10 cellular contexts compared by ENCODE assay signal in the genomic region with DNA sequence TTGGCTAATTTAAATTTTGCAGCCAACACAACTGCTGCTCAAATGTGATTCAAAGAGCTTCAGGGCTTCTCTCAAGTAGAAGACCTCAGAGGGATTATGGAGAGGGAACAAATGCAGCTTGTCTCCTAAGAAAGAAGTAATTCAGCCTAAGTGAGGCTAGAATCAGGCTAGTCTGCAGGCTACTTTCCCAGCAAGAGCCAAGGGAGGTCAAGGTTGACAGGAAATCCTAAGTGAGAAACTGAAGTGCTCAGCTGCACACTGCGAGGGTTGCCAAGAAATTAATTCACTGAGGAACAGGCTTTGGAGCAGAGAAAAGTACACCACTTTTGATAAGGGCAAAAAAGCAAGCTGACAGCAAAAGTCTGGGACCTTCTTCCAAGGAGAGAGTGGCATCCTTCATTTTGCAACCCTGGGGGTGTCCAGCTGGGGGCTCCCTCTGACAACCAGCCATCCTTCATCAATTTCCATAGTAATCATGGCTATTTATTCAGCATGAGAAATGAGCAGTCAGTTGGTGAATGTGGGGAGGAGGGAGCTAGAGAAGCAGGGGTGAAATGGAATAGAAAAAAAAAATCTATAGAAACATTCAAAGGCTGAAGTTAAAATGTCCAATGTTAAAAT.
DNase-seq lines count a peak whose midpoint lies in the region; ATAC-seq and TF ChIP-seq lines count a peak whose summit lies in the region.
"Had no signal": no experiment of that assay in that cellular context is flagged by ENCODE, and none has a peak within 500 bp of the region (broad histone marks: within the 10 kb centered on the region; RNA-seq: fewer than 3 reads in every experiment).

No MANE protein-coding gene starts in this region.

- H3K4me1 Mint-ChIP-seq in neural crest cell = peaks cover 37% of the 10 kb centered on the region

- H3K27me3 Mint-ChIP-seq in neural crest cell (ENCODE audit: low read depth) = no peaks in the 10 kb centered on the region

- H3K27ac ChIP-seq in C4-2B (no peak overlapping the region), Peyer's patch (no peak overlapping the region)
- H3K27ac ChIP-seq in effector memory CD4-positive, alpha-beta T cell (ENCODE audit: insufficient read depth, low read length, poor library complexity, severe bottlenecking) = no peak overlapping the region

- H3K27ac Mint-ChIP-seq in neural crest cell (ENCODE audit: unreplicated experiment) = peak overlapping the region; percentile 9
- H3K27ac Mint-ChIP-seq: T-helper 1 cell treated with Interleukin-12 subunit alpha and Interleukin-12 subunit beta and Interleukin-4 antibody, amounts not matched to agents 30 μg/mL and 1 μg/mL, for 36 hours had no signal

- H3K4me3 Mint-ChIP-seq in neural crest cell = peak overlapping the region; percentile 28
- H3K4me3 Mint-ChIP-seq: T-helper 1 cell treated with Interleukin-12 subunit alpha and Interleukin-12 subunit beta and Interleukin-4 antibody, amounts not matched to agents 30 μg/mL and 1 μg/mL, for 36 hours had no signal

- ATAC-seq in HG03097 (IDR thresholded peaks at IDR 0.05; ENCODE audit: low FRiP score, unreplicated experiment) (no peak), GM21737 (IDR thresholded peaks at IDR 0.05; ENCODE audit: unreplicated experiment) (no peak)

- no peaks in the 10 kb centered on the region for H3K36me3 Mint-ChIP-seq in neural crest cell (ENCODE audit: low read depth)

- H3K4me1 ChIP-seq in effector memory CD4-positive, alpha-beta T cell (ENCODE audit: control insufficient read depth, insufficient read depth, low read length, poor library complexity, severe bottlenecking) = no peaks in the 10 kb centered on the region
- no peaks in the 10 kb centered on the region for H3K4me1 ChIP-seq in Peyer's patch
- H3K4me1 ChIP-seq: HAP-1 had no signal

- no peaks in the 10 kb centered on the region for H3K36me3 ChIP-seq in effector memory CD4-positive, alpha-beta T cell (ENCODE audit: control insufficient read depth, insufficient read depth, low read length)
- H3K36me3 ChIP-seq in Peyer's patch = no peaks in the 10 kb centered on the region
- H3K36me3 ChIP-seq: HAP-1 had no signal

- TF ChIP-seq CTCF in C4-2B (conservative IDR thresholded peaks at IDR 0.05) (peak; percentile 30), fibroblast of mammary gland (conservative IDR thresholded peaks at IDR 0.05; ENCODE audit: control insufficient read depth, insufficient read depth, low read depth, low read length) (peak; percentile 37), neural crest cell (conservative IDR thresholded peaks at IDR 0.05) (no peak), Peyer's patch (IDR thresholded peaks at IDR 0.05) (peak in 2 of 6 experiments; percentile 11 to 16)

- H3K9me3 Mint-ChIP-seq in neural crest cell = peaks cover 9% of the 10 kb centered on the region

- no peaks in the 10 kb centered on the region for H3K27me3 ChIP-seq in effector memory CD4-positive, alpha-beta T cell (replicated peaks; ENCODE audit: control insufficient read depth, insufficient read depth, low read length, poor library complexity, severe bottlenecking)
- no peaks in the 10 kb centered on the region for H3K27me3 ChIP-seq in Peyer's patch

- H3K4me3 ChIP-seq in fibroblast of mammary gland (ENCODE audit: control insufficient read depth, low read depth, low read length) = no peak overlapping the region
- H3K4me3 ChIP-seq in effector memory CD4-positive, alpha-beta T cell (ENCODE audit: insufficient read depth, low read depth, low read length, poor library complexity, severe bottlenecking) = no peak overlapping the region
- no peak overlapping the region for H3K4me3 ChIP-seq in Peyer's patch
- H3K4me3 ChIP-seq: HAP-1 had no signal

- no peaks in the 10 kb centered on the region for H3K9me3 ChIP-seq in effector memory CD4-positive, alpha-beta T cell (ENCODE audit: control insufficient read depth, low read length)
- H3K9me3 ChIP-seq in Peyer's patch = no peaks in the 10 kb centered on the region
- H3K9me3 ChIP-seq: HAP-1 had no signal

- DNase-seq in NCI-H69 (lab: John Stamatoyannopoulos, UW) (peak; percentile 27), fibroblast of mammary gland (ENCODE audit: low read depth) (no peak), neural crest cell (ENCODE audit: low read depth, low spot score) (peak; percentile 34), Peyer's patch (no peak)
- DNase-seq in effector memory CD4-positive, alpha-beta T cell = no peak

- TF ChIP-seq POLR2A in Peyer's patch (IDR thresholded peaks at IDR 0.05) = no peak

Comparison
In these comparisons a context has a peak if more than half of its experiments do, and no peak if none do; other contexts are left out.
1. DNase-seq: peak in NCI-H69 (single experiment) and neural crest cell (single experiment); none in fibroblast of mammary gland (single experiment), effector memory CD4-positive, alpha-beta T cell (0 of 3) and Peyer's patch (0 of 3).